In genomic region chr20:32577023-32577422, GRCh38 we compare ENCODE assay signal across 18 cellular contexts. TPM values are rescaled to one million over a fixed set of nuclear protein-coding genes. Genes with fewer than 3 reads are reported as not detected.
DNase-seq lines count a peak whose midpoint lies in the region; ATAC-seq and TF ChIP-seq lines count a peak whose summit lies in the region.
"Had no signal": no experiment of that assay in that cellular context is flagged by ENCODE, and none has a peak within 500 bp of the region (broad histone marks: within the 10 kb centered on the region; RNA-seq: fewer than 3 reads in every experiment).

No MANE protein-coding gene starts in this region.

- H3K27me3 Mint-ChIP-seq in activated T-cell treated with anti-CD3 and anti-CD28 coated beads, Interleukin-2, amount 50 U/mL, for 24 hours, result no peaks in the 10 kb centered on the region

- H3K9me3 Mint-ChIP-seq in activated T-cell treated with anti-CD3 and anti-CD28 coated beads, Interleukin-2, amount 50 U/mL, for 24 hours, result no peaks in the 10 kb centered on the region

- H3K36me3 Mint-ChIP-seq in activated T-cell treated with anti-CD3 and anti-CD28 coated beads, Interleukin-2, amount 50 U/mL, for 24 hours (ENCODE audit: low read depth), result no peaks in the 10 kb centered on the region

- no peaks in the 10 kb centered on the region for H3K36me3 ChIP-seq in RWPE2 (ENCODE audit: low read depth)
- H3K36me3 ChIP-seq: right atrium auricular region had no signal

- DNase-seq in activated T-cell treated with anti-CD3 and anti-CD28 coated beads, Interleukin-2, amount 50 U/mL, for 24 hours, result no peak
- DNase-seq in activated T-cell treated with anti-CD3 and anti-CD28 coated beads, Interleukin-2, amount 50 U/mL, for 48 hours, result no peak
- DNase-seq in RWPE2 (ENCODE audit: low spot score) (peak; percentile 78), epithelial cell of proximal tubule (ENCODE audit: low read depth) (no peak), retinal pigment epithelial cell (ENCODE audit: low read depth) (no peak), foreskin melanocyte (no peak)
- DNase-seq in activated CD4-positive, alpha-beta T cell treated with anti-CD3 and anti-CD28 coated beads, Interleukin-2, amount 50 U/mL, for 1 hour, result no peak
- DNase-seq: activated CD4-positive, alpha-beta T cell treated with anti-CD3 and anti-CD28 coated beads, Interleukin-2, amount 50 U/mL, for 48 hours; activated naive CD4-positive, alpha-beta T cell treated with anti-CD3 and anti-CD28 coated beads, Interleukin-2, amount 50 U/mL, for 16 hours; body of pancreas; KG1; NCI-H2029; nucleus accumbens; testis had no signal

- peaks cover 48% of the 10 kb centered on the region for H3K4me1 Mint-ChIP-seq in activated T-cell treated with anti-CD3 and anti-CD28 coated beads, Interleukin-2, amount 50 U/mL, for 24 hours (ENCODE audit: low read depth)

- TF ChIP-seq CTCF in RWPE2 (IDR thresholded peaks at IDR 0.05; ENCODE audit: poor library complexity, severe bottlenecking) (no peak), epithelial cell of proximal tubule (conservative IDR thresholded peaks at IDR 0.05; ENCODE audit: low read depth, low read length) (peak; percentile 6), retinal pigment epithelial cell (conservative IDR thresholded peaks at IDR 0.05; ENCODE audit: low read depth, low read length) (peak; percentile 4)

- no peaks in the 10 kb centered on the region for H3K4me1 ChIP-seq in RWPE2 (ENCODE audit: insufficient read depth, poor library complexity, severe bottlenecking)
- H3K4me1 ChIP-seq: body of pancreas had no signal

- no peaks in the 10 kb centered on the region for H3K27me3 ChIP-seq in RWPE2 (ENCODE audit: insufficient read depth, poor library complexity, severe bottlenecking)
- H3K27me3 ChIP-seq: body of pancreas, right atrium auricular region, testis had no signal

- H3K4me3 Mint-ChIP-seq in activated T-cell treated with anti-CD3 and anti-CD28 coated beads, Interleukin-2, amount 50 U/mL, for 24 hours, result no peak overlapping the region

- peak overlapping the region; percentile 39 for H3K27ac Mint-ChIP-seq in activated T-cell treated with anti-CD3 and anti-CD28 coated beads, Interleukin-2, amount 50 U/mL, for 24 hours

- H3K27ac ChIP-seq in RWPE2 (ENCODE audit: poor library complexity, severe bottlenecking), result no peak overlapping the region
- H3K27ac ChIP-seq: body of pancreas, epithelial cell of prostate, right atrium auricular region, testis had no signal

- no peak overlapping the region for H3K4me3 ChIP-seq in RWPE2 (ENCODE audit: severe bottlenecking)
- H3K4me3 ChIP-seq in epithelial cell of proximal tubule (ENCODE audit: low read depth, low read length), result no peak overlapping the region
- H3K4me3 ChIP-seq in retinal pigment epithelial cell (ENCODE audit: low read length), result no peak overlapping the region
- H3K4me3 ChIP-seq: body of pancreas, right atrium auricular region, testis had no signal

- ATAC-seq in RWPE2 (ENCODE audit: low read depth) (no peak), HG03378 (IDR thresholded peaks at IDR 0.05; ENCODE audit: unreplicated experiment) (no peak)
- ATAC-seq: body of pancreas, Right ventricle myocardium inferior had no signal

- no peaks in the 10 kb centered on the region for H3K9me3 ChIP-seq in RWPE2 (ENCODE audit: severe bottlenecking)
- H3K9me3 ChIP-seq: body of pancreas, right atrium auricular region, testis had no signal

RNA-seq across cellular contexts. Expression of gene NOL4L, which starts 8.1 kb away (rescaled TPM):
- total RNA-seq in epithelial cell of proximal tubule, result 33.6 and 44.1 TPM in 2 replicates
